ENCODE assay signal across 1 cellular context in the genomic region with DNA sequence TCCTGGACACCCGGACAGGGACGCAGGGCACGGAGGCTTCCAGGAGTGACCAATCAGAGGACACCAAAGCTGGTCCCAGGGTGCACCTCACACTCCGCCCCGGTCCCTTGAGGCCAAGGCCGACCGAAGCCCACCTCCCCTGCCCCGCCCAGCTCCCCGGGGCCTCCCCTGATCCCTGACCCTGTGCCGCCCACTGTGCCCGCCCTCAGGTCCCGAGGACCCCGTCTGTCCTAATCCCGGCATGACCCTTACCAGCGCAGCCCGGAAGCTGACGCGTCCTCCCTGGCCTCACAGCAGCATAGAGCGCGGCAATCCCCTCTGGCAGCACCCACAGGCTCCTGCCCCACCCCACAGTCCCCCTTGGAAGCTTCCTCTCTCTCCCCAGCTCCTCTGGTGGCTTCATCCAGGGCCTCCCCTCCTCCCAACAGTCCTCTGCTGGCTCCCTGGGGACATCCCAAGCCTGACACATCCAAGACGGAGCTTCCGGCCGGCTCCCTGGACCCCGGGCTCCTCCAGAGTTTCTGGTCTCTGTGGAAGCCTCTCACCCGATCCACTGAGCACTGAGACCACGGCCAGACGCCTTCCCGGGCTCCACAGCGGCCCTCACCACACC.
TF ChIP-seq lines count a peak whose summit lies in the region.

No MANE protein-coding gene starts in this region.

TF ChIP-seq in HepG2, 621 proteins besides CTCF, POLR2A, EP300 and RAD21 (continued from another document and continues in another):
- TF ChIP-seq KIAA2018 (CRISPR knock-in tag; IDR thresholded peaks at IDR 0.05; ENCODE audit: borderline replicate concordance) (no peak), HMGXB4 (CRISPR knock-in tag; IDR thresholded peaks at IDR 0.05; ENCODE audit: borderline replicate concordance in 1 of 2, low read depth in 1 of 2) (peak in 1 of 2 experiments; percentile 45; a peak in 1 of 4 replicates), EED (CRISPR knock-in tag; IDR thresholded peaks at IDR 0.05) (no peak), SMAD1 (CRISPR knock-in tag; IDR thresholded peaks at IDR 0.05; ENCODE audit: borderline replicate concordance, low read depth) (no peak), SKI (IDR thresholded peaks at IDR 0.05; ENCODE audit: partially characterized antibody) (no peak), GFI1 (CRISPR knock-in tag; IDR thresholded peaks at IDR 0.05; ENCODE audit: borderline replicate concordance) (peak; percentile 52; the same call in 1 of the 2 replicates), ZNF678 (CRISPR knock-in tag; IDR thresholded peaks at IDR 0.05) (no peak), ARNTL (CRISPR knock-in tag; IDR thresholded peaks at IDR 0.05) (peak; percentile 62; the same call in 1 of the 2 replicates), JUN (CRISPR knock-in tag; IDR thresholded peaks at IDR 0.05) (0 out of 2 replicates have a peak, but pooled peaks have one; percentile 38), ZNF572 (CRISPR knock-in tag; IDR thresholded peaks at IDR 0.05) (no peak), ZNF234 (CRISPR knock-in tag; conservative IDR thresholded peaks at IDR 0.05) (no peak), ZFYVE20 (CRISPR knock-in tag; IDR thresholded peaks at IDR 0.05; ENCODE audit: borderline replicate concordance, low read depth) (no peak), ELK4 (CRISPR knock-in tag; IDR thresholded peaks at IDR 0.05; ENCODE audit: borderline replicate concordance) (no peak), SNAPC2 (CRISPR knock-in tag; IDR thresholded peaks at IDR 0.05) (0 out of 2 replicates have a peak, but pooled peaks have one; percentile 29), CHD4 (IDR thresholded peaks at IDR 0.05; ENCODE audit: borderline replicate concordance, low read length) (no peak), FOXA1 (IDR thresholded peaks at IDR 0.05) (no peak), FOXA1 (CRISPR knock-in tag; IDR thresholded peaks at IDR 0.05) (no peak), PAXIP1 (CRISPR knock-in tag; conservative IDR thresholded peaks at IDR 0.05) (peak; percentile 98), ZNF776 (CRISPR knock-in tag; IDR thresholded peaks at IDR 0.05) (peak; percentile 74; the same call in 1 of the 2 replicates), NCOA1 (CRISPR knock-in tag; IDR thresholded peaks at IDR 0.05) (peak; percentile 99), SAFB2 (CRISPR knock-in tag; IDR thresholded peaks at IDR 0.05; ENCODE audit: borderline replicate concordance, low read depth) (no peak), ZNF256 (CRISPR knock-in tag; conservative IDR thresholded peaks at IDR 0.05) (no peak), GLI4 (CRISPR knock-in tag; IDR thresholded peaks at IDR 0.05; ENCODE audit: borderline replicate concordance) (no peak), BRD4 (CRISPR knock-in tag; IDR thresholded peaks at IDR 0.05) (peak; percentile 69; the same call in 1 of the 2 replicates), SIN3A (IDR thresholded peaks at IDR 0.05; ENCODE audit: borderline replicate concordance, low read depth, low read length) (no peak), HOXA7 (CRISPR knock-in tag; IDR thresholded peaks at IDR 0.05) (no peak), ZNF503 (CRISPR knock-in tag; IDR thresholded peaks at IDR 0.05) (peak; percentile 73), ZNF792 (CRISPR knock-in tag; IDR thresholded peaks at IDR 0.05) (no peak), ZNF3 (CRISPR knock-in tag; IDR thresholded peaks at IDR 0.05) (no peak), FOSL2 (CRISPR knock-in tag; IDR thresholded peaks at IDR 0.05) (peak; percentile 40), ZNF570 (CRISPR knock-in tag; IDR thresholded peaks at IDR 0.05; ENCODE audit: borderline replicate concordance) (no peak), ZNF205 (CRISPR knock-in tag; IDR thresholded peaks at IDR 0.05) (peak; percentile 19; the same call in 1 of the 2 replicates), ZNF263 (CRISPR knock-in tag; IDR thresholded peaks at IDR 0.05) (peak; percentile 94), GTF2F1 (IDR thresholded peaks at IDR 0.05; ENCODE audit: low read length) (no peak), ZNF598 (CRISPR knock-in tag; IDR thresholded peaks at IDR 0.05; ENCODE audit: borderline replicate concordance) (no peak; the same call in 1 of the 2 replicates), RFXANK (CRISPR knock-in tag; IDR thresholded peaks at IDR 0.05) (no peak), ZNF558 (CRISPR knock-in tag; IDR thresholded peaks at IDR 0.05; ENCODE audit: borderline replicate concordance) (no peak), ZNF672 (CRISPR knock-in tag; IDR thresholded peaks at IDR 0.05) (no peak), AGO1 (IDR thresholded peaks at IDR 0.05; ENCODE audit: low read depth, low read length, poor library complexity, severe bottlenecking) (no peak), TBX2 (CRISPR knock-in tag; IDR thresholded peaks at IDR 0.05; ENCODE audit: borderline replicate concordance) (peak; percentile 88), PHF5A (CRISPR knock-in tag; IDR thresholded peaks at IDR 0.05; ENCODE audit: low read depth, unreplicated experiment) (peak; percentile 62), KDM6A (CRISPR knock-in tag; IDR thresholded peaks at IDR 0.05; ENCODE audit: low read depth) (peak; percentile 81)
- TF ChIP-seq, protein P1, sequence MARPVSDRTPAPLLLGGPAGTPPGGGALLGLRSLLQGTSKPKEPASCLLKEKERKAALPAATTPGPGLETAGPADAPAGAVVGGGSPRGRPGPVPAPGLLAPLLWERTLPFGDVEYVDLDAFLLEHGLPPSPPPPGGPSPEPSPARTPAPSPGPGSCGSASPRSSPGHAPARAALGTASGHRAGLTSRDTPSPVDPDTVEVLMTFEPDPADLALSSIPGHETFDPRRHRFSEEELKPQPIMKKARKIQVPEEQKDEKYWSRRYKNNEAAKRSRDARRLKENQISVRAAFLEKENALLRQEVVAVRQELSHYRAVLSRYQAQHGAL (CRISPR knock-in tag; IDR thresholded peaks at IDR 0.05; ENCODE audit: not compliant biosample characterization), result no peak
- TF ChIP-seq, protein P2, sequence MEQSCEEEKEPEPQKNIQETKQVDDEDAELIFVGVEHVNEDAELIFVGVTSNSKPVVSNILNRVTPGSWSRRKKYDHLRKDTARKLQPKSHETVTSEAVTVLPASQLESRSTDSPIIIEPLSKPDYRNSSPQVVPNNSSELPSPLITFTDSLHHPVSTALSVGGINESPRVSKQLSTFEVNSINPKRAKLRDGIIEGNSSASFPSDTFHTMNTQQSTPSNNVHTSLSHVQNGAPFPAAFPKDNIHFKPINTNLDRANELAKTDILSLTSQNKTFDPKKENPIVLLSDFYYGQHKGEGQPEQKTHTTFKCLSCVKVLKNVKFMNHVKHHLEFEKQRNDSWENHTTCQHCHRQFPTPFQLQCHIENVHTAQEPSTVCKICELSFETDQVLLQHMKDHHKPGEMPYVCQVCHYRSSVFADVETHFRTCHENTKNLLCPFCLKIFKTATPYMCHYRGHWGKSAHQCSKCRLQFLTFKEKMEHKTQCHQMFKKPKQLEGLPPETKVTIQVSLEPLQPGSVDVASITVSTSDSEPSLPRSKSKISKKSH (CRISPR knock-in tag; IDR thresholded peaks at IDR 0.05; ENCODE audit: borderline replicate concordance), result no peak
